8 cellular contexts compared by ENCODE assay signal in genomic region chr11:16603890-16604783, GRCh38.
DNase-seq lines count a peak whose midpoint lies in the region; ATAC-seq and TF ChIP-seq lines count a peak whose summit lies in the region.

No MANE protein-coding gene starts in this region.

- 25 to 41% (median 32%) methylated on average over 38 to 53 of the region's 53 CpGs for WGBS in stomach, 5 donors

- TF ChIP-seq EP300 in stomach (IDR thresholded peaks at IDR 0.05): no peak

- TF ChIP-seq CTCF in A673 (conservative IDR thresholded peaks at IDR 0.05; ENCODE audit: low read depth, low read length) (no peak), cardiac fibroblast (IDR thresholded peaks at IDR 0.05; ENCODE audit: low read depth, low read length) (no peak), stomach (IDR thresholded peaks at IDR 0.05) (no peak)

- DNase-seq in A673 (ENCODE audit: low spot score): peak; percentile 43
- peak; percentile 45 for DNase-seq in HT-29 (ENCODE audit: low spot score)
- peak in 1 of 2 donors; percentile 42 for DNase-seq in cardiac fibroblast (ENCODE audit: low read depth in 2 of 2)
- peak; percentile 32 for DNase-seq in kidney tubule cell (ENCODE audit: low spot score)
- peak; percentile 35 for DNase-seq in stomach
- DNase-seq in NK-92 treated with Interleukin-12 subunit alpha and Interleukin-12 subunit beta, amount 100 ng/mL, for 24 hours (lab: John Stamatoyannopoulos, UW): no peak

- peak overlapping the region; percentile 93 for H3K4me3 ChIP-seq in A673 (ENCODE audit: low read depth, low read length, poor library complexity, severe bottlenecking)
- peak overlapping the region; percentile 48 to 56 for H3K4me3 ChIP-seq in cardiac fibroblast (replicated peaks in 1 of 2; ENCODE audit: low read depth in 2 of 2, low read length in 2 of 2)
- H3K4me3 ChIP-seq in stomach: peak overlapping the region; percentile 58 to 69 (median 64)

- no peak for TF ChIP-seq POLR2A in stomach (IDR thresholded peaks at IDR 0.05)

- H3K27ac ChIP-seq in A673 (ENCODE audit: low read depth, low read length, poor library complexity, severe bottlenecking) (peak overlapping the region; percentile 93), stomach (peak overlapping the region in 4 of 5 donors; percentile 82 to 89 (median 87))

- no peaks in the 10 kb centered on the region for H3K27me3 ChIP-seq in A673 (replicated peaks; ENCODE audit: insufficient read depth, low read depth, low read length, poor library complexity)
- peaks cover 0 to 64% (median 48%) of the 10 kb centered on the region in 3 donors for H3K27me3 ChIP-seq in stomach

- no TSS peak for BruUV-seq in A673 (replicated peaks; lab: Mats Ljungman, UMichigan)

- H3K36me3 ChIP-seq in A673 (ENCODE audit: insufficient read depth, low read length, poor library complexity, severe bottlenecking): no peaks in the 10 kb centered on the region
- no peaks in the 10 kb centered on the region for H3K36me3 ChIP-seq in stomach

- POLR2A ChIA-PET in A673 (lab: Charles Lee; ENCODE audit: low non-redundant PET): no interaction called here

- CTCF ChIA-PET in A673 (lab: Charles Lee): no interaction called here

- ATAC-seq in GM21723 (IDR thresholded peaks at IDR 0.05; ENCODE audit: unreplicated experiment) (no peak), HG02763 (IDR thresholded peaks at IDR 0.05; ENCODE audit: unreplicated experiment) (no peak)

- H3K9me3 ChIP-seq in A673 (ENCODE audit: low read depth, low read length, poor library complexity, severe bottlenecking) (no peaks in the 10 kb centered on the region), stomach (no peaks in the 10 kb centered on the region)

- intact Hi-C loops in A673 (cut with micrococcal nuclease; ENCODE audit: unreplicated experiment): loop anchor here (10.0 kb wide), 2 partner anchors 149 to 429 kb away; no protein-coding TSS in a partner anchor
- intact Hi-C loops in stomach (cut with DNase I; ENCODE audit: low total_unique reads): no loop called here

- peaks cover 23% of the 10 kb centered on the region for H3K4me1 ChIP-seq in A673 (ENCODE audit: insufficient read depth, low read length, poor library complexity, severe bottlenecking)
- peaks cover 29 to 48% (median 35%) of the 10 kb centered on the region in 4 donors for H3K4me1 ChIP-seq in stomach
